Comparison of ENCODE assay signal across 8 cellular contexts in genomic region chr11:65083834-65084597, GRCh38. TPM values are rescaled to one million over a fixed set of nuclear protein-coding genes. Genes with fewer than 3 reads are reported as not detected.
DNase-seq lines count a peak whose midpoint lies in the region; ATAC-seq and TF ChIP-seq lines count a peak whose summit lies in the region.

TSS of gene CDCA5 (minus strand) at chr11:65084040. CDS start at chr11:65083978, 62 bp downstream.
TSS of gene ZFPL1 (plus strand) at chr11:65084222. CDS start at chr11:65084699, 477 bp downstream.

- no peaks in the 10 kb centered on the region for H3K9me3 Mint-ChIP-seq in activated naive CD8-positive, alpha-beta T cell (ENCODE audit: low read depth)

- H3K27me3 Mint-ChIP-seq in activated naive CD8-positive, alpha-beta T cell: no peaks in the 10 kb centered on the region

- DNase-seq in GM10248 (ENCODE audit: extremely low spot score): peak; percentile 99
- DNase-seq in NCI-H1105 treated with DMSO at 0.1 percent for 48 hours (lab: John Stamatoyannopoulos, UW): peak; percentile 95
- DNase-seq in SKM-1 treated with dmso at 0.1 percent for 144 hours (lab: John Stamatoyannopoulos, UW; ENCODE audit: unreplicated experiment): peak; percentile 96
- DNase-seq in glomerular endothelial cell (ENCODE audit: extremely low read depth, low read depth, low spot score): peak; percentile 39
- peak; percentile 91 for DNase-seq in occipital lobe (lab: John Stamatoyannopoulos, UW)

- H3K27ac Mint-ChIP-seq in activated naive CD8-positive, alpha-beta T cell: peak within 1 kb of the TSS; percentile 94

- POLR2A ChIA-PET in GM10248 (lab: Yijun Ruan, JAX): no interaction called here

- H3K36me3 Mint-ChIP-seq in activated naive CD8-positive, alpha-beta T cell: peaks cover 2% of the 10 kb centered on the region

- no peak for TF ChIP-seq CTCF in GM10248 (IDR thresholded peaks at IDR 0.05; ENCODE audit: control extremely low read depth, extremely low read depth, low read depth, missing control alignments)

- H3K4me1 Mint-ChIP-seq in activated naive CD8-positive, alpha-beta T cell (ENCODE audit: low read depth): peaks cover 16% of the 10 kb centered on the region

- H3K4me3 Mint-ChIP-seq in activated naive CD8-positive, alpha-beta T cell: peak within 1 kb of the TSS; percentile 94

- H3K27ac ChIP-seq in temporal lobe (ENCODE audit: low read depth, low read length): peak within 1 kb of the TSS; percentile 70

- ATAC-seq in HG02623 (IDR thresholded peaks at IDR 0.05; ENCODE audit: unreplicated experiment): peak; percentile 62

- CTCF ChIA-PET in GM10248 (lab: Yijun Ruan, JAX): interaction anchor here (1.3 to 1.8 kb wide), 4 partner anchors 11 to 70 kb away, joined by 3 to 10 read pairs (median 4); partner anchors contain the start of gene ARL2

RNA-seq across cellular contexts. Expression of gene CDCA5, which starts in this region (rescaled TPM):
- total RNA-seq in glomerular endothelial cell: 3.7 and 5.1 TPM in 2 replicates
- 2.0 TPM for total RNA-seq in occipital lobe
- 2.0 TPM for total RNA-seq in temporal lobe

RNA-seq across cellular contexts. Expression of gene ZFPL1, which starts in this region (rescaled TPM):
- total RNA-seq in glomerular endothelial cell: 34.7 and 49.8 TPM in 2 replicates
- total RNA-seq in occipital lobe: 14.7 TPM
- 14.0 TPM for total RNA-seq in temporal lobe

Comparison
In these comparisons a context has a peak if more than half of its experiments do, and no peak if none do; other contexts are left out.
1. Peak in every context shown above with its lines: DNase-seq, ATAC-seq and H3K27ac ChIP-seq.
2. DNase-seq: peak in every context shown above with its lines; median percentile 99 in GM10248; 96 in SKM-1 treated with dmso at 0.1 percent for 144 hours; 95 in NCI-H1105 treated with DMSO at 0.1 percent for 48 hours; 91 in occipital lobe; 39 in glomerular endothelial cell.